8 cellular contexts compared by ENCODE assay signal in genomic region chr5:151319334-151319733, GRCh38. TPM values are rescaled to one million over a fixed set of nuclear protein-coding genes. Genes with fewer than 3 reads are reported as not detected.
DNase-seq lines count a peak whose midpoint lies in the region; ATAC-seq, FAIRE-seq and TF ChIP-seq lines count a peak whose summit lies in the region.

No MANE protein-coding gene starts in this region.

- H3K27ac ChIP-seq in PC-3 (ENCODE audit: low read length): no peak overlapping the region
- peak overlapping the region; percentile 59 for H3K27ac ChIP-seq in cardiac muscle cell

- H3K36me3 ChIP-seq in PC-3 (ENCODE audit: low read depth, low read length) (no peaks in the 10 kb centered on the region), cardiac muscle cell (no peaks in the 10 kb centered on the region)

- FAIRE-seq in urothelium cell line (lab: Jason Lieb, UNC) (no peak), RCC 7860 (lab: Jason Lieb, UNC) (no peak)

- H3K4me2 ChIP-seq in PC-3 (ENCODE audit: low read length): no peak overlapping the region

- H3K9me2 ChIP-seq in PC-3 (replicated peaks; ENCODE audit: low read length): no peaks in the 10 kb centered on the region

- no peak overlapping the region for H2AFZ ChIP-seq in PC-3 (ENCODE audit: low read length)

- intact Hi-C loops in PC-3 (cut with micrococcal nuclease): loop anchor here (2.0 to 5.0 kb wide), 5 partner anchors 47 to 333 kb away; partner anchors contain the start of gene GM2A

- peak; percentile 53; the same call in 1 of the 2 replicates for TF ChIP-seq CTCF in PC-3 (conservative IDR thresholded peaks at IDR 0.05; ENCODE audit: low read depth, low read length)
- peak; percentile 41 for TF ChIP-seq CTCF in cardiac muscle cell (IDR thresholded peaks at IDR 0.05; ENCODE audit: low read depth, low read length)

- BruUV-seq in PC-3 (replicated peaks; lab: Mats Ljungman, UMichigan): no TSS peak

- no peaks in the 10 kb centered on the region for H3F3A ChIP-seq in PC-3 (ENCODE audit: low read length, unreplicated experiment)

- ATAC-seq in GM18499 (IDR thresholded peaks at IDR 0.05; ENCODE audit: insufficient read depth, unreplicated experiment) (peak; percentile 70), HG02885 (IDR thresholded peaks at IDR 0.05; ENCODE audit: poor library complexity, unreplicated experiment) (peak; percentile 70), PC-3 (peak; percentile 76)

- CTCF ChIA-PET in PC-3 (lab: Charles Lee): interaction anchor here (1.1 kb wide), 1 partner anchor 67 kb away, joined by 12 read pairs; no protein-coding TSS in a partner anchor

- DNase-seq in 8988T: peak; percentile 21
- DNase-seq in PC-3: peak; percentile 51
- peak; percentile 46 to 51 for DNase-seq in cardiac muscle cell (ENCODE audit: low read depth in 1 of 2, low spot score in 1 of 2)
- peak; percentile 18 for DNase-seq in urothelium cell line (ENCODE audit: low spot score)
- no peak for DNase-seq in activated T-cell treated with anti-CD3 and anti-CD28 coated beads, Interleukin-2, amount 50 U/mL, for 1 hour
- no peak for DNase-seq in RCC 7860 (ENCODE audit: low spot score)

- H3K79me2 ChIP-seq in PC-3 (ENCODE audit: low read length): no peaks in the 10 kb centered on the region

- no peaks in the 10 kb centered on the region for H3K4me1 ChIP-seq in PC-3 (ENCODE audit: insufficient read depth, low read length)
- H3K4me1 ChIP-seq in cardiac muscle cell (ENCODE audit: low read depth): no peaks in the 10 kb centered on the region

- no peaks in the 10 kb centered on the region for H3K27me3 ChIP-seq in PC-3 (ENCODE audit: low read length)
- no peaks in the 10 kb centered on the region for H3K27me3 ChIP-seq in cardiac muscle cell

- no peaks in the 10 kb centered on the region for H4K20me1 ChIP-seq in PC-3 (ENCODE audit: low read length)

- POLR2A ChIA-PET in PC-3 (lab: Charles Lee; ENCODE audit: unreplicated experiment): no interaction called here

- H3K4me3 ChIP-seq in PC-3 (ENCODE audit: low read length): no peak overlapping the region
- no peak overlapping the region for H3K4me3 ChIP-seq in cardiac muscle cell

- H3K9me3 ChIP-seq in PC-3 (ENCODE audit: low read length) (no peaks in the 10 kb centered on the region), cardiac muscle cell (ENCODE audit: low read depth) (no peaks in the 10 kb centered on the region)

- no peak overlapping the region for H3K9ac ChIP-seq in PC-3 (ENCODE audit: low read length)

RNA-seq across cellular contexts. Expression of gene SLC36A3, which starts 15.8 kb away (rescaled TPM):
- total RNA-seq in PC-3 (2014; rRNA removed) (not detected in 2 replicates), cardiac muscle cell (not detected in 2 replicates)
- not detected in 2 replicates for polyA plus RNA-seq in cardiac muscle cell

RNA-seq across cellular contexts. Expression of gene SLC36A2, which starts 28.0 kb away (rescaled TPM):
- total RNA-seq in PC-3 (2014; rRNA removed): not detected in 2 replicates
- total RNA-seq in cardiac muscle cell: not detected in 2 replicates
- polyA plus RNA-seq in cardiac muscle cell: not detected in 2 replicates

Comparison
In these comparisons a context has a peak if more than half of its experiments do, and no peak if none do; other contexts are left out.
1. DNase-seq: peak in 8988T (single experiment), PC-3 (single experiment), cardiac muscle cell (2 of 2) and urothelium cell line (single experiment); none in activated T-cell treated with anti-CD3 and anti-CD28 coated beads, Interleukin-2, amount 50 U/mL, for 1 hour (single experiment) and RCC 7860 (single experiment).
2. Peak in every context shown above with its lines, with median percentiles within 50 percentile points of each other: ATAC-seq.